Comparison of ENCODE assay signal across 8 cellular contexts in genomic region chr15:43746245-43746902, GRCh38. TPM values are rescaled to one million over a fixed set of nuclear protein-coding genes. Genes with fewer than 3 reads are reported as not detected.
DNase-seq lines count a peak whose midpoint lies in the region; ATAC-seq and TF ChIP-seq lines count a peak whose summit lies in the region.
"Not testable (repeated sequence)": the region's sequence is repeated elsewhere in the genome, so short reads cannot be mapped to it uniquely, and the experiment has no call there.

TSS of gene PDIA3 (plus strand) at chr15:43746438. CDS start at chr15:43746540, 102 bp downstream.

- H3K9me3 Mint-ChIP-seq in natural killer cell; stimulated activated naive B cell treated with anti-CD40 and anti-IgM and Interleukin-4, amounts not matched to agents 10 μg/mL and 1 μg/mL and 100 μg/mL, for 72 hours: not testable (repeated sequence)

- H3K4me1 Mint-ChIP-seq in natural killer cell = peaks cover 25 to 40% of the 10 kb centered on the region in 2 donors
- H3K4me1 Mint-ChIP-seq in stimulated activated naive B cell treated with anti-CD40 and anti-IgM and Interleukin-4, amounts not matched to agents 10 μg/mL and 1 μg/mL and 100 μg/mL, for 72 hours = peaks cover 25 to 61% of the 10 kb centered on the region in 2 donors

- H3K4me3 Mint-ChIP-seq in natural killer cell = peak within 1 kb of the TSS; percentile 93
- peak within 1 kb of the TSS; percentile 85 to 93 for H3K4me3 Mint-ChIP-seq in stimulated activated naive B cell treated with anti-CD40 and anti-IgM and Interleukin-4, amounts not matched to agents 10 μg/mL and 1 μg/mL and 100 μg/mL, for 72 hours

- not testable (repeated sequence) for H3K27me3 Mint-ChIP-seq in natural killer cell (ENCODE audit: low read depth in 2 of 2); stimulated activated naive B cell treated with anti-CD40 and anti-IgM and Interleukin-4, amounts not matched to agents 10 μg/mL and 1 μg/mL and 100 μg/mL, for 72 hours

- TF ChIP-seq CTCF in LNCaP clone FGC (IDR thresholded peaks at IDR 0.05; ENCODE audit: control insufficient read depth, extremely low read depth, insufficient read depth); fibroblast of pulmonary artery (IDR thresholded peaks at IDR 0.05; ENCODE audit: low read length, missing control alignments): not testable (repeated sequence)
- TF ChIP-seq CTCF in natural killer cell (IDR thresholded peaks at IDR 0.05) = peak; percentile 17

- H3K27ac Mint-ChIP-seq in natural killer cell = peak within 1 kb of the TSS; percentile 96 to 99
- peak within 1 kb of the TSS; percentile 99 for H3K27ac Mint-ChIP-seq in stimulated activated naive B cell treated with anti-CD40 and anti-IgM and Interleukin-4, amounts not matched to agents 10 μg/mL and 1 μg/mL and 100 μg/mL, for 72 hours

- ATAC-seq in natural killer cell = peak; percentile 77 to 91 (median 85)
- peak; percentile 84 to 87 for ATAC-seq in stimulated activated naive B cell treated with anti-CD40 and anti-IgM and Interleukin-4, amounts not matched to agents 10 μg/mL and 1 μg/mL and 100 μg/mL, for 72 hours (replicated peaks)

- intact Hi-C loops in natural killer cell (cut with micrococcal nuclease) = not testable (repeated sequence)

- peak; percentile 91 for DNase-seq in EH (ENCODE audit: low read depth)
- peak; percentile 81 for DNase-seq in H4 (ENCODE audit: low spot score)
- peak; percentile 61 for DNase-seq in LNCaP clone FGC (ENCODE audit: low read depth)
- DNase-seq in SHP77 (lab: John Stamatoyannopoulos, UW) = peak; percentile 74 to 84
- DNase-seq in activated effector memory CD4-positive, alpha-beta T cell treated with anti-CD3 and anti-CD28 coated beads, Interleukin-2, amount 50 U/mL, for 16 hours = peak; percentile 96
- peak; percentile 88 for DNase-seq in fibroblast of pulmonary artery (ENCODE audit: low read depth)
- DNase-seq in natural killer cell = peak; percentile 90
- peak; percentile 89 for DNase-seq in stimulated activated naive B cell treated with anti-CD40 and anti-IgM and Interleukin-4, amounts not matched to agents 10 μg/mL and 1 μg/mL and 100 μg/mL, for 72 hours

- H3K4me3 ChIP-seq in LNCaP clone FGC (ENCODE audit: low read depth, low read length) (peak within 1 kb of the TSS; percentile 83), fibroblast of pulmonary artery (replicated peaks; ENCODE audit: low read depth, low read length) (peak within 1 kb of the TSS; percentile 75)

- not testable (repeated sequence) for H3K36me3 Mint-ChIP-seq in natural killer cell
- H3K36me3 Mint-ChIP-seq in stimulated activated naive B cell treated with anti-CD40 and anti-IgM and Interleukin-4, amounts not matched to agents 10 μg/mL and 1 μg/mL and 100 μg/mL, for 72 hours = peaks cover 8 to 23% of the 10 kb centered on the region in 2 donors

RNA-seq across cellular contexts. Expression of gene PDIA3, which starts in this region (rescaled TPM):
- total RNA-seq in H4 (2014; rRNA removed; shearing (Covaris generic)) = 187 and 259 TPM in 2 replicates
- total RNA-seq in natural killer cell = 100 to 1,000 TPM; 295 to 334 (median 312) TPM

Comparison
In these comparisons a context has a peak if more than half of its experiments do, and no peak if none do; other contexts are left out.
1. Peak in every context shown above with its lines: DNase-seq, ATAC-seq and H3K4me3 ChIP-seq.